ENCODE assay signal across 1 cellular context in the genomic region with DNA sequence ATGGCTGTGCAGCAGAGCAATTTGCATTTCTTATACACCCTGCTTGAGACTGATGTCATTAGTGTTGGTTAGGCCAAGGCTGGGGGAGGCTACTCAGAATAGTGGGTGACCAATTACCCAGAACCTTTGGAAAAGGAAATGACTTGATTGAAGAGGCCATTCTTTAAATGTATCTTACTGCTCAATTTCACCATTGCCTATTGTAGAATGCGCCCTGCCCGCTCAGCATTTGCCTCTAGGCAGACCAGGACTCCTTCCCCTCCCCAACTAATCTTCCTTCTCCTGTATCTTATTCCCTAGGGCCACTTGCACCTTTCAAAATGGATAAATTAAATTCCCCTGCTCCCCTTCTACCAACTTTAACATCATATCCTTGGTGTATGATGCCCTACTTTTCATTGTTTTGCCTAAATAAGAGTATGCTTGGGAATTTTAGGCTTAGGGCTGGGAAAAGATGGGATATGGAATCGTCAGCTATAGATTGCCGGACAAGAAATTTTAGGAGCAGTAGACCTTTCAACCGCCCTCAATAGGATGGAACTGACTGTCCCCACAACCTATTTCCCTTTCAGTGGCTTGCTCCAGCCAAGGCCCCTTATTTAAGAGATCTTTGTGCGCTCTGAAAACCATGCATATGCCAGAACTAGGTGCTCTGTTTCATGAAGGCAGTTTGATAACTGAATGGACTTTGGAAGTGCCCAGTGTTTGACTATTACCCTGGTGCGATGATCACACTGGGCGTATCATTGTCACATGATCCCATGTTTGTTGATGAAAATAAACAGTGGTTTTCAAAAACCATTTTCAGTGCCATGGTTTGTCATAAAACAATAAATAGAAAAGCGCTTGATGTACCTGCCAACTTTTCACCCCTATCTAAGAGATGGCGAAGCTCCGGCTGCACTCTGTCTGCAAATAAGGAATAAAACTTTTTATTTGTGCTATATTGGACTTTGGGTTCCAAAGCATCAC.
A peak's percentile ranks its signal among the peaks of the same experiment; 100 is the strongest.
TF ChIP-seq lines count a peak whose summit lies in the region.

No MANE protein-coding gene starts in this region.

TF ChIP-seq in HepG2, 621 proteins besides CTCF, POLR2A, EP300 and RAD21 (continued from another document and continues in another):
- TF ChIP-seq, protein P1, sequence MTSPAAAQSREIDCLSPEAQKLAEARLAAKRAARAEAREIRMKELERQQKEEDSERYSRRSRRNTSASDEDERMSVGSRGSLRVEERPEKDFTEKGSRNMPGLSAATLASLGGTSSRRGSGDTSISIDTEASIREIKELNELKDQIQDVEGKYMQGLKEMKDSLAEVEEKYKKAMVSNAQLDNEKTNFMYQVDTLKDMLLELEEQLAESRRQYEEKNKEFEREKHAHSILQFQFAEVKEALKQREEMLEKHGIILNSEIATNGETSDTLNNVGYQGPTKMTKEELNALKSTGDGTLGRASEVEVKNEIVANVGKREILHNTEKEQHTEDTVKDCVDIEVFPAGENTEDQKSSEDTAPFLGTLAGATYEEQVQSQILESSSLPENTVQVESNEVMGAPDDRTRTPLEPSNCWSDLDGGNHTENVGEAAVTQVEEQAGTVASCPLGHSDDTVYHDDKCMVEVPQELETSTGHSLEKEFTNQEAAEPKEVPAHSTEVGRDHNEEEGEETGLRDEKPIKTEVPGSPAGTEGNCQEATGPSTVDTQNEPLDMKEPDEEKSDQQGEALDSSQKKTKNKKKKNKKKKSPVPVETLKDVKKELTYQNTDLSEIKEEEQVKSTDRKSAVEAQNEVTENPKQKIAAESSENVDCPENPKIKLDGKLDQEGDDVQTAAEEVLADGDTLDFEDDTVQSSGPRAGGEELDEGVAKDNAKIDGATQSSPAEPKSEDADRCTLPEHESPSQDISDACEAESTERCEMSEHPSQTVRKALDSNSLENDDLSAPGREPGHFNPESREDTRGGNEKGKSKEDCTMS (CRISPR knock-in tag; conservative IDR thresholded peaks at IDR 0.05): no peak
- TF ChIP-seq, protein P2, sequence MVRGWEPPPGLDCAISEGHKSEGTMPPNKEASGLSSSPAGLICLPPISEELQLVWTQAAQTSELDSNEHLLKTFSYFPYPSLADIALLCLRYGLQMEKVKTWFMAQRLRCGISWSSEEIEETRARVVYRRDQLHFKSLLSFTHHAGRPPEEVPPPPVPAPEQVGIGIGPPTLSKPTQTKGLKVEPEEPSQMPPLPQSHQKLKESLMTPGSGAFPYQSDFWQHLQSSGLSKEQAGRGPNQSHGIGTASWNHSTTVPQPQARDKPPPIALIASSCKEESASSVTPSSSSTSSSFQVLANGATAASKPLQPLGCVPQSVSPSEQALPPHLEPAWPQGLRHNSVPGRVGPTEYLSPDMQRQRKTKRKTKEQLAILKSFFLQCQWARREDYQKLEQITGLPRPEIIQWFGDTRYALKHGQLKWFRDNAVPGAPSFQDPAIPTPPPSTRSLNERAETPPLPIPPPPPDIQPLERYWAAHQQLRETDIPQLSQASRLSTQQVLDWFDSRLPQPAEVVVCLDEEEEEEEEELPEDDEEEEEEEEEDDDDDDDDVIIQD (CRISPR knock-in tag; IDR thresholded peaks at IDR 0.05; ENCODE audit: low read depth): peak; percentile 90
- TF ChIP-seq CCDC6 (CRISPR knock-in tag; IDR thresholded peaks at IDR 0.05): no peak
- TF ChIP-seq, protein P3, sequence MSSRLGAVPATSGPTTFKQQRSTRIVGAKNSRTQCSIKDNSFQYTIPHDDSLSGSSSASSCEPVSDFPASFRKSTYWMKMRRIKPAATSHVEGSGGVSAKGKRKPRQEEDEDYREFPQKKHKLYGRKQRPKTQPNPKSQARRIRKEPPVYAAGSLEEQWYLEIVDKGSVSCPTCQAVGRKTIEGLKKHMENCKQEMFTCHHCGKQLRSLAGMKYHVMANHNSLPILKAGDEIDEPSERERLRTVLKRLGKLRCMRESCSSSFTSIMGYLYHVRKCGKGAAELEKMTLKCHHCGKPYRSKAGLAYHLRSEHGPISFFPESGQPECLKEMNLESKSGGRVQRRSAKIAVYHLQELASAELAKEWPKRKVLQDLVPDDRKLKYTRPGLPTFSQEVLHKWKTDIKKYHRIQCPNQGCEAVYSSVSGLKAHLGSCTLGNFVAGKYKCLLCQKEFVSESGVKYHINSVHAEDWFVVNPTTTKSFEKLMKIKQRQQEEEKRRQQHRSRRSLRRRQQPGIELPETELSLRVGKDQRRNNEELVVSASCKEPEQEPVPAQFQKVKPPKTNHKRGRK (CRISPR knock-in tag; IDR thresholded peaks at IDR 0.05): no peak
- no peak for TF ChIP-seq ZSCAN25 (CRISPR knock-in tag; IDR thresholded peaks at IDR 0.05)
- TF ChIP-seq SALL1 (CRISPR knock-in tag; IDR thresholded peaks at IDR 0.05): peak; percentile 90
- TF ChIP-seq HNRNPLL (IDR thresholded peaks at IDR 0.05; ENCODE audit: low read depth, low read length, poor library complexity, severe bottlenecking): no peak
- no peak for TF ChIP-seq ZFP36L1 (CRISPR knock-in tag; IDR thresholded peaks at IDR 0.05)
- TF ChIP-seq, protein P4, sequence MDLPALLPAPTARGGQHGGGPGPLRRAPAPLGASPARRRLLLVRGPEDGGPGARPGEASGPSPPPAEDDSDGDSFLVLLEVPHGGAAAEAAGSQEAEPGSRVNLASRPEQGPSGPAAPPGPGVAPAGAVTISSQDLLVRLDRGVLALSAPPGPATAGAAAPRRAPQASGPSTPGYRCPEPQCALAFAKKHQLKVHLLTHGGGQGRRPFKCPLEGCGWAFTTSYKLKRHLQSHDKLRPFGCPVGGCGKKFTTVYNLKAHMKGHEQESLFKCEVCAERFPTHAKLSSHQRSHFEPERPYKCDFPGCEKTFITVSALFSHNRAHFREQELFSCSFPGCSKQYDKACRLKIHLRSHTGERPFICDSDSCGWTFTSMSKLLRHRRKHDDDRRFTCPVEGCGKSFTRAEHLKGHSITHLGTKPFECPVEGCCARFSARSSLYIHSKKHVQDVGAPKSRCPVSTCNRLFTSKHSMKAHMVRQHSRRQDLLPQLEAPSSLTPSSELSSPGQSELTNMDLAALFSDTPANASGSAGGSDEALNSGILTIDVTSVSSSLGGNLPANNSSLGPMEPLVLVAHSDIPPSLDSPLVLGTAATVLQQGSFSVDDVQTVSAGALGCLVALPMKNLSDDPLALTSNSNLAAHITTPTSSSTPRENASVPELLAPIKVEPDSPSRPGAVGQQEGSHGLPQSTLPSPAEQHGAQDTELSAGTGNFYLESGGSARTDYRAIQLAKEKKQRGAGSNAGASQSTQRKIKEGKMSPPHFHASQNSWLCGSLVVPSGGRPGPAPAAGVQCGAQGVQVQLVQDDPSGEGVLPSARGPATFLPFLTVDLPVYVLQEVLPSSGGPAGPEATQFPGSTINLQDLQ (CRISPR knock-in tag; IDR thresholded peaks at IDR 0.05): no peak
- TF ChIP-seq, protein P5, sequence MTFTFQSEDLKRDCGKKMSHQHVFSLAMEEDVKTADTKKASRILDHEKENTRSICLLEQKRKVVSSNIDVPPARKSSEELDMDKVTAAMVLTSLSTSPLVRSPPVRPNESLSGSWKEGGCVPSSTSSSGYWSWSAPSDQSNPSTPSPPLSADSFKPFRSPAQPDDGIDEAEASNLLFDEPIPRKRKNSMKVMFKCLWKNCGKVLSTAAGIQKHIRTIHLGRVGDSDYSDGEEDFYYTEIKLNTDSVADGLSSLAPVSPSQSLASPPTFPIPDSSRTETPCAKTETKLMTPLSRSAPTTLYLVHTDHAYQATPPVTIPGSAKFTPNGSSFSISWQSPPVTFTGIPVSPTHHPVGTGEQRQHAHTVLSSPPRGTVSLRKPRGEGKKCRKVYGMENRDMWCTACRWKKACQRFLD (CRISPR knock-in tag; IDR thresholded peaks at IDR 0.05; ENCODE audit: borderline replicate concordance): no peak
- no peak for TF ChIP-seq SETDB1 (CRISPR knock-in tag; IDR thresholded peaks at IDR 0.05; ENCODE audit: borderline replicate concordance)
- TF ChIP-seq GATA4 (IDR thresholded peaks at IDR 0.05; ENCODE audit: borderline replicate concordance, low read depth): peak; percentile 61; the same call in 1 of the 2 replicates
- no peak for TF ChIP-seq ZNF496 (CRISPR knock-in tag; IDR thresholded peaks at IDR 0.05; ENCODE audit: insufficient replicate concordance)
- peak; percentile 35; the same call in 1 of the 2 replicates for TF ChIP-seq MIER3 (CRISPR knock-in tag; IDR thresholded peaks at IDR 0.05; ENCODE audit: borderline replicate concordance)
- no peak for TF ChIP-seq XBP1 (CRISPR knock-in tag; IDR thresholded peaks at IDR 0.05)
- TF ChIP-seq ZFX (CRISPR knock-in tag; IDR thresholded peaks at IDR 0.05; ENCODE audit: low read depth): no peak; the same call in 1 of the 2 replicates
- TF ChIP-seq, protein P6, sequence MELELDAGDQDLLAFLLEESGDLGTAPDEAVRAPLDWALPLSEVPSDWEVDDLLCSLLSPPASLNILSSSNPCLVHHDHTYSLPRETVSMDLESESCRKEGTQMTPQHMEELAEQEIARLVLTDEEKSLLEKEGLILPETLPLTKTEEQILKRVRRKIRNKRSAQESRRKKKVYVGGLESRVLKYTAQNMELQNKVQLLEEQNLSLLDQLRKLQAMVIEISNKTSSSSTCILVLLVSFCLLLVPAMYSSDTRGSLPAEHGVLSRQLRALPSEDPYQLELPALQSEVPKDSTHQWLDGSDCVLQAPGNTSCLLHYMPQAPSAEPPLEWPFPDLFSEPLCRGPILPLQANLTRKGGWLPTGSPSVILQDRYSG (CRISPR knock-in tag; IDR thresholded peaks at IDR 0.05): no peak
- TF ChIP-seq, protein P7, sequence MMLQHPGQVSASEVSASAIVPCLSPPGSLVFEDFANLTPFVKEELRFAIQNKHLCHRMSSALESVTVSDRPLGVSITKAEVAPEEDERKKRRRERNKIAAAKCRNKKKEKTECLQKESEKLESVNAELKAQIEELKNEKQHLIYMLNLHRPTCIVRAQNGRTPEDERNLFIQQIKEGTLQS (CRISPR knock-in tag; IDR thresholded peaks at IDR 0.05): peak; percentile 48; the same call in 1 of the 2 replicates
- TF ChIP-seq HOXD1 (CRISPR knock-in tag; IDR thresholded peaks at IDR 0.05): no peak
- no peak for TF ChIP-seq NCOA1 (CRISPR knock-in tag; IDR thresholded peaks at IDR 0.05)
- no peak; the same call in 1 of the 2 replicates for TF ChIP-seq SAFB2 (CRISPR knock-in tag; IDR thresholded peaks at IDR 0.05; ENCODE audit: borderline replicate concordance, low read depth)
- TF ChIP-seq, protein P8, sequence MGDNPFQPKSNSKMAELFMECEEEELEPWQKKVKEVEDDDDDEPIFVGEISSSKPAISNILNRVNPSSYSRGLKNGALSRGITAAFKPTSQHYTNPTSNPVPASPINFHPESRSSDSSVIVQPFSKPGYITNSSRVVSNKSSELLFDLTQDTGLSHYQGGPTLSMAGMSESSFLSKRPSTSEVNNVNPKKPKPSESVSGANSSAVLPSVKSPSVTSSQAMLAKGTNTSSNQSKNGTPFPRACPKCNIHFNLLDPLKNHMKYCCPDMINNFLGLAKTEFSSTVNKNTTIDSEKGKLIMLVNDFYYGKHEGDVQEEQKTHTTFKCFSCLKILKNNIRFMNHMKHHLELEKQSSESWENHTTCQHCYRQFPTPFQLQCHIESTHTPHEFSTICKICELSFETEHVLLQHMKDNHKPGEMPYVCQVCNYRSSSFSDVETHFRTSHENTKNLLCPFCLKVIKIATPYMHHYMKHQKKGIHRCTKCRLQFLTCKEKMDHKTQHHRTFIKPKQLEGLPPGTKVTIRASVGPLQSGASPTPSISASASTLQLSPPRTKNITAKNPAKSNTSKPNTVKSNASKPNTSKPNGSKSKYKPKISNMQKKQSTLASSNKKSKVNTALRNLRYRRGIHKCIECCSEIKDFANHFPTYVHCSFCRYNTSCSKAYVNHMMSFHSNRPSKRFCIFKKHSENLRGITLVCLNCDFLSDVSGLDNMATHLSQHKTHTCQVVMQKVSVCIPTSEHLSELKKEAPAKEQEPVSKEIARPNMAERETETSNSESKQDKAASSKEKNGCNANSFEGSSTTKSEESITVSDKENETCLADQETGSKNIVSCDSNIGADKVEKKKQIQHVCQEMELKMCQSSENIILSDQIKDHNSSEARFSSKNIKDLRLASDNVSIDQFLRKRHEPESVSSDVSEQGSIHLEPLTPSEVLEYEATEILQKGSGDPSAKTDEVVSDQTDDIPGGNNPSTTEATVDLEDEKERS (CRISPR knock-in tag; IDR thresholded peaks at IDR 0.05): peak; percentile 70; the same call in 1 of the 2 replicates
- no peak for TF ChIP-seq HNRNPL (IDR thresholded peaks at IDR 0.05; ENCODE audit: low read depth, low read length)
- no peak for TF ChIP-seq ATM (IDR thresholded peaks at IDR 0.05; ENCODE audit: borderline replicate concordance)
- TF ChIP-seq, protein P9, sequence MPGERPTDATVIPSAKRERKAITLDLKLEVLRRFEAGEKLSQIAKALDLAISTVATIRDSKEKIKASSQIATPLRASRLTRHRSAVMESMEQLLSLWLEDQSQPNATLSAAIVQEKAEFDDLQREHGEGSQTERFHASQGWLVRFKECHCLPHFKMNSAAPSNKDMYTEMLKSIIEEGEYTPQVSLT (CRISPR knock-in tag; IDR thresholded peaks at IDR 0.05; ENCODE audit: borderline replicate concordance, low read depth): no peak
- TF ChIP-seq U2AF1 (optimal IDR thresholded peaks at IDR 0.05; ENCODE audit: low read depth, low read length): no peak
- TF ChIP-seq, protein P10, sequence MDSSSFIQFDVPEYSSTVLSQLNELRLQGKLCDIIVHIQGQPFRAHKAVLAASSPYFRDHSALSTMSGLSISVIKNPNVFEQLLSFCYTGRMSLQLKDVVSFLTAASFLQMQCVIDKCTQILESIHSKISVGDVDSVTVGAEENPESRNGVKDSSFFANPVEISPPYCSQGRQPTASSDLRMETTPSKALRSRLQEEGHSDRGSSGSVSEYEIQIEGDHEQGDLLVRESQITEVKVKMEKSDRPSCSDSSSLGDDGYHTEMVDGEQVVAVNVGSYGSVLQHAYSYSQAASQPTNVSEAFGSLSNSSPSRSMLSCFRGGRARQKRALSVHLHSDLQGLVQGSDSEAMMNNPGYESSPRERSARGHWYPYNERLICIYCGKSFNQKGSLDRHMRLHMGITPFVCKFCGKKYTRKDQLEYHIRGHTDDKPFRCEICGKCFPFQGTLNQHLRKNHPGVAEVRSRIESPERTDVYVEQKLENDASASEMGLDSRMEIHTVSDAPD (CRISPR knock-in tag; IDR thresholded peaks at IDR 0.05): no peak
- no peak for TF ChIP-seq GPN1 (CRISPR knock-in tag; IDR thresholded peaks at IDR 0.05; ENCODE audit: borderline replicate concordance)
- TF ChIP-seq ADNP (CRISPR knock-in tag; IDR thresholded peaks at IDR 0.05): no peak
- no peak for TF ChIP-seq ZMYM2 (CRISPR knock-in tag; IDR thresholded peaks at IDR 0.05)
- TF ChIP-seq, protein P11, sequence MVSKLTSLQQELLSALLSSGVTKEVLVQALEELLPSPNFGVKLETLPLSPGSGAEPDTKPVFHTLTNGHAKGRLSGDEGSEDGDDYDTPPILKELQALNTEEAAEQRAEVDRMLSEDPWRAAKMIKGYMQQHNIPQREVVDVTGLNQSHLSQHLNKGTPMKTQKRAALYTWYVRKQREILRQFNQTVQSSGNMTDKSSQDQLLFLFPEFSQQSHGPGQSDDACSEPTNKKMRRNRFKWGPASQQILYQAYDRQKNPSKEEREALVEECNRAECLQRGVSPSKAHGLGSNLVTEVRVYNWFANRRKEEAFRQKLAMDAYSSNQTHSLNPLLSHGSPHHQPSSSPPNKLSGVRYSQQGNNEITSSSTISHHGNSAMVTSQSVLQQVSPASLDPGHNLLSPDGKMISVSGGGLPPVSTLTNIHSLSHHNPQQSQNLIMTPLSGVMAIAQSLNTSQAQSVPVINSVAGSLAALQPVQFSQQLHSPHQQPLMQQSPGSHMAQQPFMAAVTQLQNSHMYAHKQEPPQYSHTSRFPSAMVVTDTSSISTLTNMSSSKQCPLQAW (CRISPR knock-in tag; IDR thresholded peaks at IDR 0.05): no peak
- TF ChIP-seq PRMT3 (CRISPR knock-in tag; IDR thresholded peaks at IDR 0.05; ENCODE audit: borderline replicate concordance, low read depth): no peak
- no peak for TF ChIP-seq ZNF709 (CRISPR knock-in tag; IDR thresholded peaks at IDR 0.05)
- no peak for TF ChIP-seq ZNF264 (CRISPR knock-in tag; IDR thresholded peaks at IDR 0.05)
